Comparison of ENCODE assay signal across 22 cellular contexts in genomic region chr20:63318391-63319163, GRCh38. TPM values are rescaled to one million over a fixed set of nuclear protein-coding genes. Genes with fewer than 3 reads are reported as not detected.
"Had no signal": no experiment of that assay in that cellular context is flagged by ENCODE, and none has a peak within 500 bp of the region (broad histone marks: within the 10 kb centered on the region; RNA-seq: fewer than 3 reads in every experiment).

No MANE protein-coding gene starts in this region.

- DNase-seq: activated CD4-positive, alpha-beta T cell treated with anti-CD3 and anti-CD28 coated beads for 48 hours; activated CD8-positive, alpha-beta T cell treated with anti-CD3 and anti-CD28 coated beads for 36 hours; activated gamma-delta T cell treated with Interleukin-2 at 50 U/mL for 16 hours; activated T-cell treated with anti-CD3 and anti-CD28 coated beads, Interleukin-2, amount 50 U/mL, for 48 hours; cerebellar nuclear complex; effector CD4-positive, alpha-beta T cell; left colon; mammary epithelial cell; midbrain; stimulated activated CD4-positive, alpha-beta T cell treated with anti-CD3 and anti-CD28 coated beads, Interleukin-4, amount 100 ng/mL, for 24 hours; stomach; SW 1271 had no signal

- H3K4me3 Mint-ChIP-seq: activated CD8-positive, alpha-beta T cell treated with anti-CD3 and anti-CD28 coated beads for 36 hours; neural crest cell; stimulated activated effector memory CD8-positive, alpha-beta T cell treated with anti-CD3 and anti-CD28 coated beads, Interleukin-12 subunit alpha, Interleukin-12 subunit beta, amount 100 ng/mL, for 72 hours; type B pancreatic cell had no signal

- H3K4me1 Mint-ChIP-seq: stimulated activated effector memory CD8-positive, alpha-beta T cell treated with anti-CD3 and anti-CD28 coated beads, Interleukin-12 subunit alpha, Interleukin-12 subunit beta, amount 100 ng/mL, for 72 hours had no signal

- H3K27ac Mint-ChIP-seq: activated CD8-positive, alpha-beta T cell treated with anti-CD3 and anti-CD28 coated beads for 36 hours; stimulated activated effector memory CD8-positive, alpha-beta T cell treated with anti-CD3 and anti-CD28 coated beads, Interleukin-12 subunit alpha, Interleukin-12 subunit beta, amount 100 ng/mL, for 72 hours; type B pancreatic cell had no signal

- H3K27ac ChIP-seq: breast epithelium, hepatocyte, stomach had no signal

- H3K9me3 ChIP-seq: breast epithelium, stomach had no signal

- H3K27me3 Mint-ChIP-seq: activated CD8-positive, alpha-beta T cell treated with anti-CD3 and anti-CD28 coated beads for 36 hours had no signal

- H3K27me3 ChIP-seq: hepatocyte had no signal

- H3K4me3 ChIP-seq: breast epithelium, hepatocyte, stomach had no signal

- H3K36me3 Mint-ChIP-seq: stimulated activated effector memory CD8-positive, alpha-beta T cell treated with anti-CD3 and anti-CD28 coated beads, Interleukin-12 subunit alpha, Interleukin-12 subunit beta, amount 100 ng/mL, for 72 hours; type B pancreatic cell had no signal

- ATAC-seq: activated CD8-positive, alpha-beta T cell treated with anti-CD3 and anti-CD28 coated beads for 36 hours; esophagus mucosa; left colon; sciatic nerve; stimulated activated effector memory CD8-positive, alpha-beta T cell treated with anti-CD3 and anti-CD28 coated beads, Interleukin-12 subunit alpha, Interleukin-12 subunit beta, amount 100 ng/mL, for 72 hours had no signal

- H3K4me1 ChIP-seq: breast epithelium, stomach had no signal

- H3K36me3 ChIP-seq: breast epithelium, stomach had no signal

- H3K9me3 Mint-ChIP-seq: activated CD8-positive, alpha-beta T cell treated with anti-CD3 and anti-CD28 coated beads for 36 hours; neural crest cell; stimulated activated effector memory CD8-positive, alpha-beta T cell treated with anti-CD3 and anti-CD28 coated beads, Interleukin-12 subunit alpha, Interleukin-12 subunit beta, amount 100 ng/mL, for 72 hours; type B pancreatic cell had no signal

RNA-seq across cellular contexts. Expression of gene COL20A1, which starts 25.6 kb away (rescaled TPM):
- total RNA-seq: breast epithelium; esophagus mucosa; hepatocyte; left colon; mammary epithelial cell; osteocyte; T-helper 2 cell treated with Interferon-gamma antibody and Interleukin-4, amounts not matched to agents 100 ng/mL and 5 ng/mL, for 36 hours had no signal

RNA-seq across cellular contexts. Expression of gene CHRNA4, which starts 42.6 kb away (rescaled TPM):
- total RNA-seq: activated CD8-positive, alpha-beta T cell treated with anti-CD3 and anti-CD28 coated beads for 36 hours; breast epithelium; esophagus mucosa; hepatocyte; left colon; mammary epithelial cell; myocyte; osteocyte; T-helper 2 cell treated with Interferon-gamma antibody and Interleukin-4, amounts not matched to agents 100 ng/mL and 5 ng/mL, for 36 hours had no signal
